In the genomic region with DNA sequence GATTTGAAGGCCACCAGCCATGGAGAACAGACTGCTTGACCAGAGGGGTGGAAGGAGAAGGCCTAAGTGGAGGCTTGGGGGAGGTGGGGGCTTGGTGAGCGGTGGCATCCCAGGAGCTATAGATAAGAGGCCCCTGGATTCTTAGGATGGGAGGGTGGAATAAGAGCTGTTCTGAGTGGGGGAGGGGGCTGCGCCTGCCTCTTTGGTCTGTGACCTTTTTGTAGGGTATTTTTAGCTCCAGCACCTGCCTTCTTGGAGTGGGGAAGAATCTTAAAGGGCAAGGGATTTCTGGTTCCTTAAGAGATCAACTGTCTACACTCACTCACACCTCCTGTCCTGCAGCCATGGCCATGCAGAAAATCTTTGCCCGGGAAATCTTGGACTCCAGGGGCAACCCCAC, we compare ENCODE assay signal across 10 cellular contexts. TPM values are rescaled to one million over a fixed set of nuclear protein-coding genes. Genes with fewer than 3 reads are reported as not detected.
A peak's percentile ranks its signal among the peaks of the same experiment; 100 is the strongest.
DNase-seq lines count a peak whose midpoint lies in the region; ATAC-seq, FAIRE-seq and TF ChIP-seq lines count a peak whose summit lies in the region.
"Had no signal": no experiment of that assay in that cellular context is flagged by ENCODE, and none has a peak within 500 bp of the region (broad histone marks: within the 10 kb centered on the region; RNA-seq: fewer than 3 reads in every experiment).

No MANE protein-coding gene starts in this region.

- TF ChIP-seq RAD21 in SK-N-SH (IDR thresholded peaks at IDR 0.05; ENCODE audit: low read length): no peak
- TF ChIP-seq RAD21 in H1 (IDR thresholded peaks at IDR 0.05 in 1 of 2, conservative IDR thresholded peaks at IDR 0.05 in 1 of 2; ENCODE audit: low read depth in 2 of 2, low read length in 2 of 2): no peak

- no peaks in the 10 kb centered on the region for H3K27me3 Mint-ChIP-seq in osteocyte (ENCODE audit: unreplicated experiment)

- no peak for TF ChIP-seq POLR2A in H1 (IDR thresholded peaks at IDR 0.05; ENCODE audit: control extremely low read depth in 1 of 2, low read depth in 2 of 2, low read length in 2 of 2)

- H2BK120ac ChIP-seq in H1 (replicated peaks; ENCODE audit: low read depth, low read length): no peak overlapping the region

- H3K56ac ChIP-seq in H1 (replicated peaks; ENCODE audit: insufficient read length, low read depth, low read length): no peak overlapping the region

- H4K5ac ChIP-seq in H1 (ENCODE audit: insufficient read length, low read depth, low read length): no peak overlapping the region

- 65% methylated on average over 3 of the region's 3 CpGs for WGBS in SK-N-SH (ENCODE audit: low lambda C conversion rate)
- 80% methylated on average over 3 of the region's 3 CpGs; no CpG with 5 or more reads in 1 of the 2 experiments for WGBS in H1 (ENCODE audit: extremely low coverage in 1 of 2, insufficient coverage in 1 of 2, insufficient read length in 1 of 2, insufficient replicate concordance in 2 of 2, low coverage in 1 of 2, low lambda C conversion rate in 2 of 2, missing lambda C conversion rate in 1 of 2), 2 experiments

- H2BK15ac ChIP-seq in H1 (ENCODE audit: low read length): no peak overlapping the region

- DNase-seq in SK-N-SH (no peak), H1 (ENCODE audit: low read depth in 1 of 2, low spot score in 2 of 2) (no peak), osteocyte (ENCODE audit: extremely low spot score, unreplicated experiment) (no peak), epidermal melanocyte (ENCODE audit: insufficient read length, low spot score) (no peak), omental fat pad (ENCODE audit: low spot score) (no peak)
- DNase-seq: foreskin fibroblast, T1000 had no signal

- H2AK5ac ChIP-seq in H1 (ENCODE audit: low read depth, low read length): peak overlapping the region; percentile 48; the same call in 1 of the 2 replicates

- peak overlapping the region; percentile 83; the same call in 1 of the 2 replicates for H3K9ac ChIP-seq in SK-N-SH
- peak overlapping the region; percentile 100 for H3K9ac ChIP-seq in OCI-LY3 (ENCODE audit: low read length)
- no peak overlapping the region for H3K9ac ChIP-seq in H1 (replicated peaks in 1 of 4; ENCODE audit: extremely low read depth in 1 of 4, low read depth in 3 of 4, low read length in 3 of 4)

- peaks cover 45% of the 10 kb centered on the region for H3K79me2 ChIP-seq in SK-N-SH (ENCODE audit: insufficient read depth)
- H3K79me2 ChIP-seq in OCI-LY3 (ENCODE audit: low read length): peaks cover 38% of the 10 kb centered on the region
- H3K79me2 ChIP-seq in H1 (ENCODE audit: control insufficient read depth in 1 of 2, insufficient read depth in 2 of 2, low read length in 2 of 2): peaks cover 5 to 17% of the 10 kb centered on the region in 2 experiments

- H2AFZ ChIP-seq in SK-N-SH (ENCODE audit: low read depth) (peak overlapping the region; percentile 57; the same call in 1 of the 2 replicates), OCI-LY3 (ENCODE audit: low read depth, low read length) (no peak overlapping the region), H1 (ENCODE audit: low read length) (no peak overlapping the region)

- H3K9me3 Mint-ChIP-seq in osteocyte (ENCODE audit: unreplicated experiment): no peaks in the 10 kb centered on the region

- H2BK12ac ChIP-seq in H1 (ENCODE audit: low read depth, low read length): no peak overlapping the region

- H3K14ac ChIP-seq in H1 (ENCODE audit: insufficient read length): no peak overlapping the region

- CTCF ChIA-PET in SK-N-SH (lab: Yijun Ruan, JAX) (interaction anchor here (0.7 to 2.7 kb wide), 7 partner anchors 13 to 83 kb away, joined by 3 to 13 read pairs (median 6); a partner anchor contains a TSS), H1 (lab: Charles Lee; ENCODE audit: partially characterized antibody) (interaction anchor here (0.8 to 1.9 kb wide), 11 partner anchors 10 to 110 kb away, joined by 3 to 5 read pairs (median 3); a partner anchor contains a TSS)

- H3K4me3 ChIP-seq in SK-N-SH (ENCODE audit: low read depth in 2 of 2, low read length in 1 of 2): peak overlapping the region; percentile 59 to 60; a peak in 3 of 4 replicates
- peak overlapping the region; percentile 99 for H3K4me3 ChIP-seq in OCI-LY3 (ENCODE audit: low read length)
- H3K4me3 ChIP-seq in H1 (ENCODE audit: extremely low read depth in 1 of 4, insufficient read depth in 2 of 4, low read depth in 3 of 4, low read length in 4 of 4): peak overlapping the region in 1 of 4 experiments; percentile 97; a peak in 3 of 8 replicates

- 0 out of 2 replicates have a peak, but pooled peaks cover 2% of the 10 kb centered on the region for H3K79me1 ChIP-seq in H1 (ENCODE audit: low read depth, low read length)

- peaks cover 11% of the 10 kb centered on the region for H4K20me1 ChIP-seq in SK-N-SH (ENCODE audit: insufficient read depth)
- peaks cover 4% of the 10 kb centered on the region; the same call in 1 of the 2 replicates for H4K20me1 ChIP-seq in OCI-LY3 (ENCODE audit: insufficient read depth, low read length)
- H4K20me1 ChIP-seq in H1 (replicated peaks in 1 of 2; ENCODE audit: control insufficient read depth in 1 of 2, insufficient read depth in 2 of 2, low read length in 2 of 2): peaks cover 5 to 8% of the 10 kb centered on the region in 2 experiments

- H4K91ac ChIP-seq in H1 (replicated peaks; ENCODE audit: insufficient read length, low read length): peak overlapping the region; percentile 46

- peaks cover 5 to 13% of the 10 kb centered on the region in 2 experiments for H3K36me3 ChIP-seq in SK-N-SH (replicated peaks in 1 of 2; ENCODE audit: control insufficient read depth in 1 of 2, insufficient read depth in 2 of 2, low read length in 1 of 2)
- peaks cover 16% of the 10 kb centered on the region for H3K36me3 ChIP-seq in OCI-LY3 (replicated peaks; ENCODE audit: low read depth, low read length)
- peaks cover 0 to 6% (median 3%) of the 10 kb centered on the region in 4 experiments; a peak in 4 of 8 replicates for H3K36me3 ChIP-seq in H1 (ENCODE audit: control insufficient read depth in 2 of 4, insufficient read depth in 4 of 4, low read length in 3 of 4)

- TF ChIP-seq CTCF in SK-N-SH (IDR thresholded peaks at IDR 0.05): no peak
- TF ChIP-seq CTCF in OCI-LY3 (IDR thresholded peaks at IDR 0.05; ENCODE audit: low read depth, low read length): no peak
- no peak for TF ChIP-seq CTCF in H1 (IDR thresholded peaks at IDR 0.05; ENCODE audit: control extremely low read depth in 1 of 3, insufficient read depth in 1 of 3, low read depth in 1 of 3, low read length in 3 of 3)
- no peak for TF ChIP-seq CTCF in osteocyte (IDR thresholded peaks at IDR 0.05)
- no peak for TF ChIP-seq CTCF in omental fat pad (IDR thresholded peaks at IDR 0.05)

- peak overlapping the region; percentile 81; the same call in 1 of the 2 replicates for H3K18ac ChIP-seq in H1 (ENCODE audit: extremely low read depth, low read length)

- peaks cover 5% of the 10 kb centered on the region for H3K36me3 Mint-ChIP-seq in osteocyte (ENCODE audit: unreplicated experiment)

- peak overlapping the region; percentile 75; the same call in 1 of the 2 replicates for H2BK20ac ChIP-seq in H1 (ENCODE audit: low read length)

- no peak overlapping the region; the same call in none of the 2 replicates for H4K8ac ChIP-seq in H1 (ENCODE audit: extremely low read depth, insufficient read depth, low read length)

- TF ChIP-seq EP300 in SK-N-SH (IDR thresholded peaks at IDR 0.05; ENCODE audit: borderline replicate concordance in 1 of 2, low read depth in 1 of 2, low read length in 1 of 2) (no peak), H1 (IDR thresholded peaks at IDR 0.05; ENCODE audit: borderline replicate concordance in 1 of 2, low read depth in 2 of 2, low read length in 2 of 2) (no peak)

- POLR2A ChIA-PET in SK-N-SH (lab: Yijun Ruan, JAX) (interaction anchor here (0.5 to 6.7 kb wide), 4 partner anchors 8 to 16 kb away, joined by 3 to 56 read pairs (median 10); a partner anchor contains a TSS), H1 (lab: Charles Lee; ENCODE audit: partially characterized antibody) (interaction anchor here (0.8 to 32.4 kb wide), 12 partner anchors 4 to 128 kb away, joined by 3 to 987 read pairs (median 4); a partner anchor contains a TSS)

- H3K4me2 ChIP-seq in SK-N-SH (peak overlapping the region; percentile 98), OCI-LY3 (ENCODE audit: low read length) (peak overlapping the region; percentile 89), H1 (ENCODE audit: insufficient read depth in 1 of 2, low read depth in 2 of 2, low read length in 2 of 2) (peak overlapping the region; percentile 95 to 97)

- H3K27ac Mint-ChIP-seq in osteocyte (ENCODE audit: unreplicated experiment): no peak overlapping the region

- H3K23me2 ChIP-seq in H1 (ENCODE audit: low read depth, low read length): peaks cover 14% of the 10 kb centered on the region

- H3K27me3 ChIP-seq in SK-N-SH (ENCODE audit: insufficient read depth): no peaks in the 10 kb centered on the region
- no peaks in the 10 kb centered on the region for H3K27me3 ChIP-seq in OCI-LY3 (ENCODE audit: low read depth, low read length)
- H3K27me3 ChIP-seq in H1 (replicated peaks in 1 of 4; ENCODE audit: control insufficient read depth in 3 of 4, extremely low read depth in 1 of 4, insufficient read depth in 3 of 4, low read length in 3 of 4): no peaks in the 10 kb centered on the region

- H3K4me1 Mint-ChIP-seq in osteocyte (ENCODE audit: unreplicated experiment): peaks cover 34% of the 10 kb centered on the region

- H3K4me1 ChIP-seq in SK-N-SH (ENCODE audit: control insufficient read depth in 1 of 2, insufficient read depth in 2 of 2, low read depth in 1 of 2, low read length in 1 of 2): peaks cover 25 to 30% of the 10 kb centered on the region in 2 experiments; a peak in 3 of 4 replicates
- peaks cover 14% of the 10 kb centered on the region for H3K4me1 ChIP-seq in OCI-LY3 (ENCODE audit: low read length)
- H3K4me1 ChIP-seq in H1 (replicated peaks in 1 of 4; ENCODE audit: control insufficient read depth in 3 of 4, insufficient read depth in 4 of 4, low read length in 3 of 4): peaks cover 3 to 13% (median 9%) of the 10 kb centered on the region in 4 experiments

- H3K4ac ChIP-seq in H1 (replicated peaks; ENCODE audit: insufficient read length, low read depth, low read length): peak overlapping the region; percentile 25

- no peak overlapping the region for H3K23ac ChIP-seq in H1 (ENCODE audit: insufficient read length)

- ATAC-seq in SK-N-SH treated with all-trans-retinoic acid at 6 μM for 48 hours (no peak), GM21367 (IDR thresholded peaks at IDR 0.05; ENCODE audit: unreplicated experiment) (no peak), omental fat pad (ENCODE audit: low FRiP score) (no peak)

- H3K9me2 ChIP-seq in SK-N-SH: no peaks in the 10 kb centered on the region

- H2BK5ac ChIP-seq in H1 (ENCODE audit: low read depth, low read length): peak overlapping the region; percentile 15; the same call in 1 of the 2 replicates

- H3K9me3 ChIP-seq in SK-N-SH (no peaks in the 10 kb centered on the region), OCI-LY3 (ENCODE audit: insufficient read depth, low read length) (no peaks in the 10 kb centered on the region), H1 (ENCODE audit: insufficient read depth in 2 of 2, low read depth in 1 of 2, low read length in 1 of 2) (no peaks in the 10 kb centered on the region)

- H3K27ac ChIP-seq in SK-N-SH (ENCODE audit: low read depth in 2 of 2, low read length in 1 of 2): peak overlapping the region; percentile 97 to 100; a peak in 3 of 4 replicates
- H3K27ac ChIP-seq in OCI-LY3 (ENCODE audit: low read length): peak overlapping the region; percentile 100
- no peak overlapping the region for H3K27ac ChIP-seq in H1 (ENCODE audit: low read depth, low read length)

- H3K4me3 Mint-ChIP-seq in osteocyte (ENCODE audit: unreplicated experiment): peak overlapping the region; percentile 65

- FAIRE-seq in H1 (lab: Jason Lieb, UNC): no peak

- peaks cover 37% of the 10 kb centered on the region for H3F3A ChIP-seq in SK-N-SH (replicated peaks; ENCODE audit: insufficient read depth)

RNA-seq across cellular contexts. Expression of a gene that starts 0.6 kb away (rescaled TPM):
- polyA plus RNA-seq in SK-N-SH (2012; rRNA removed): 29.2 and 32.5 TPM in 2 replicates
- 9.0 and 10.7 TPM in 2 replicates for polyA plus RNA-seq in SK-N-SH (2012; cell fraction: cytosol; rRNA removed)
- 214 and 261 TPM in 2 replicates for polyA plus RNA-seq in SK-N-SH (2012; cell fraction: nucleus; rRNA removed)
- 24.1 and 25.7 TPM in 2 replicates for total RNA-seq in H1 (2021; fragmentation: NEBNext Ultra II Directional; extraction: Animal tissue kit (Norgen Biotek cat#: 25700))
- 25.0 and 36.4 TPM in 2 replicates for polyA plus RNA-seq in H1 (2011; rRNA removed)
- polyA plus RNA-seq in H1 (2011; cell fraction: cytosol; rRNA removed): 40.3 TPM
- polyA plus RNA-seq in H1 (2011; cell fraction: nucleus; rRNA removed): 152 TPM
- polyA plus RNA-seq in H1 (2012, experiment 1 of 2): 25.0 to 36.7 TPM (median 34.0 TPM) in 4 replicates
- polyA plus RNA-seq in H1 (2012, experiment 2 of 2): 31.1 TPM
- 19.9 TPM for polyA plus RNA-seq in H1 (2013, experiment 1 of 2)
- 16.5 TPM for polyA plus RNA-seq in H1 (2013, experiment 2 of 2)
- 14.4 and 17.4 TPM in 2 replicates for polyA minus RNA-seq in H1 (2011; rRNA and poly(A)+ RNA removed)
- polyA minus RNA-seq in H1 (2011; cell fraction: cytosol; rRNA and poly(A)+ RNA removed): 12.0 TPM
- polyA minus RNA-seq in H1 (2011; cell fraction: nucleus; rRNA and poly(A)+ RNA removed): 20.1 TPM
- 9.4 and 9.5 TPM in 2 replicates for total RNA-seq in osteocyte
- 1 to 10 TPM; 2.8 to 5.3 (median 3.3) TPM for total RNA-seq in omental fat pad

RNA-seq across cellular contexts. Expression of a gene that starts 3.2 kb away (rescaled TPM):
- polyA plus RNA-seq in SK-N-SH (2012; rRNA removed) (1,627 and 2,484 TPM in 2 replicates), H1 (2011; rRNA removed) (1,949 and 2,147 TPM in 2 replicates)
- 1,556 and 1,614 TPM in 2 replicates for polyA plus RNA-seq in SK-N-SH (2012; cell fraction: cytosol; rRNA removed)
- polyA plus RNA-seq in SK-N-SH (2012; cell fraction: nucleus; rRNA removed): 620 and 931 TPM in 2 replicates
- total RNA-seq in H1 (2021; fragmentation: NEBNext Ultra II Directional; extraction: Animal tissue kit (Norgen Biotek cat#: 25700)): 1,355 and 1,387 TPM in 2 replicates
- polyA plus RNA-seq in H1 (2011; cell fraction: cytosol; rRNA removed): 1,309 TPM
- polyA plus RNA-seq in H1 (2011; cell fraction: nucleus; rRNA removed): 1,023 TPM
- 1,911 to 2,058 TPM (median 2,001 TPM) in 4 replicates for polyA plus RNA-seq in H1 (2012, experiment 1 of 2)
- 2,250 TPM for polyA plus RNA-seq in H1 (2012, experiment 2 of 2)
- 1,621 TPM for polyA plus RNA-seq in H1 (2013, experiment 1 of 2)
- polyA plus RNA-seq in H1 (2013, experiment 2 of 2): 1,713 TPM
- polyA minus RNA-seq in H1 (2011; rRNA and poly(A)+ RNA removed): 375 and 437 TPM in 2 replicates
- 1,836 TPM for polyA minus RNA-seq in H1 (2011; cell fraction: cytosol; rRNA and poly(A)+ RNA removed)
- 497 TPM for polyA minus RNA-seq in H1 (2011; cell fraction: nucleus; rRNA and poly(A)+ RNA removed)
- total RNA-seq in osteocyte (509 and 514 TPM in 2 replicates), omental fat pad (100 to 1,000 TPM; 444 to 699 (median 616) TPM)

RNA-seq across cellular contexts. Expression of a gene that starts 11.4 kb away (rescaled TPM):
- polyA plus RNA-seq in SK-N-SH (2012; rRNA removed): 96.5 and 115 TPM in 2 replicates
- 60.0 and 80.4 TPM in 2 replicates for polyA plus RNA-seq in SK-N-SH (2012; cell fraction: cytosol; rRNA removed)
- 108 and 121 TPM in 2 replicates for polyA plus RNA-seq in SK-N-SH (2012; cell fraction: nucleus; rRNA removed)
- total RNA-seq in H1 (2021; fragmentation: NEBNext Ultra II Directional; extraction: Animal tissue kit (Norgen Biotek cat#: 25700)): 140 and 147 TPM in 2 replicates
- 281 and 284 TPM in 2 replicates for polyA plus RNA-seq in H1 (2011; rRNA removed)
- 157 TPM for polyA plus RNA-seq in H1 (2011; cell fraction: cytosol; rRNA removed)
- polyA plus RNA-seq in H1 (2011; cell fraction: nucleus; rRNA removed): 259 TPM
- 183 to 210 TPM (median 196 TPM) in 4 replicates for polyA plus RNA-seq in H1 (2012, experiment 1 of 2)
- 259 TPM for polyA plus RNA-seq in H1 (2012, experiment 2 of 2)
- 230 TPM for polyA plus RNA-seq in H1 (2013, experiment 1 of 2)
- 261 TPM for polyA plus RNA-seq in H1 (2013, experiment 2 of 2)
- 107 and 125 TPM in 2 replicates for polyA minus RNA-seq in H1 (2011; rRNA and poly(A)+ RNA removed)
- 101 TPM for polyA minus RNA-seq in H1 (2011; cell fraction: cytosol; rRNA and poly(A)+ RNA removed)
- polyA minus RNA-seq in H1 (2011; cell fraction: nucleus; rRNA and poly(A)+ RNA removed): 69.3 TPM
- 105 and 115 TPM in 2 replicates for total RNA-seq in osteocyte
- total RNA-seq in omental fat pad: 10 to 100 TPM; 24.5 to 34.4 (median 32.0) TPM

RNA-seq across cellular contexts. Expression of a gene that starts 11.6 kb away (rescaled TPM):
- 58.5 and 82.8 TPM in 2 replicates for polyA plus RNA-seq in SK-N-SH (2012; rRNA removed)
- polyA plus RNA-seq in SK-N-SH (2012; cell fraction: cytosol; rRNA removed): 32.7 and 50.3 TPM in 2 replicates
- 45.5 and 51.0 TPM in 2 replicates for polyA plus RNA-seq in SK-N-SH (2012; cell fraction: nucleus; rRNA removed)
- total RNA-seq in H1 (2021; fragmentation: NEBNext Ultra II Directional; extraction: Animal tissue kit (Norgen Biotek cat#: 25700)): 55.9 and 65.2 TPM in 2 replicates
- polyA plus RNA-seq in H1 (2011; rRNA removed): 97.0 and 136 TPM in 2 replicates
- 79.9 TPM for polyA plus RNA-seq in H1 (2011; cell fraction: cytosol; rRNA removed)
- 129 TPM for polyA plus RNA-seq in H1 (2011; cell fraction: nucleus; rRNA removed)
- 33.7 to 73.1 TPM (median 65.0 TPM) in 4 replicates for polyA plus RNA-seq in H1 (2012, experiment 1 of 2)
- polyA plus RNA-seq in H1 (2012, experiment 2 of 2): 73.8 TPM
- 45.3 TPM for polyA plus RNA-seq in H1 (2013, experiment 1 of 2)
- polyA plus RNA-seq in H1 (2013, experiment 2 of 2): 46.5 TPM
- 58.4 and 65.8 TPM in 2 replicates for polyA minus RNA-seq in H1 (2011; rRNA and poly(A)+ RNA removed)
- 24.7 TPM for polyA minus RNA-seq in H1 (2011; cell fraction: cytosol; rRNA and poly(A)+ RNA removed)
- polyA minus RNA-seq in H1 (2011; cell fraction: nucleus; rRNA and poly(A)+ RNA removed): 61.7 TPM
- 59.6 and 60.6 TPM in 2 replicates for total RNA-seq in osteocyte
- 10 to 100 TPM; 38.9 to 74.2 (median 47.1) TPM for total RNA-seq in omental fat pad

RNA-seq across cellular contexts. Expression of a gene that starts 16.1 kb away (rescaled TPM):
- polyA plus RNA-seq in SK-N-SH (2012; rRNA removed) (122 and 133 TPM in 2 replicates), H1 (2011; rRNA removed) (74.2 and 82.1 TPM in 2 replicates)
- polyA plus RNA-seq in SK-N-SH (2012; cell fraction: cytosol; rRNA removed): 124 and 131 TPM in 2 replicates
- 148 and 166 TPM in 2 replicates for polyA plus RNA-seq in SK-N-SH (2012; cell fraction: nucleus; rRNA removed)
- total RNA-seq in H1 (2021; fragmentation: NEBNext Ultra II Directional; extraction: Animal tissue kit (Norgen Biotek cat#: 25700)): 81.9 and 83.6 TPM in 2 replicates
- 133 TPM for polyA plus RNA-seq in H1 (2011; cell fraction: cytosol; rRNA removed)
- 62.7 TPM for polyA plus RNA-seq in H1 (2011; cell fraction: nucleus; rRNA removed)
- polyA plus RNA-seq in H1 (2012, experiment 1 of 2): 74.8 to 109 TPM (median 102 TPM) in 4 replicates
- 70.1 TPM for polyA plus RNA-seq in H1 (2012, experiment 2 of 2)
- 60.5 TPM for polyA plus RNA-seq in H1 (2013, experiment 1 of 2)
- polyA plus RNA-seq in H1 (2013, experiment 2 of 2): 60.7 TPM
- 24.3 and 26.5 TPM in 2 replicates for polyA minus RNA-seq in H1 (2011; rRNA and poly(A)+ RNA removed)
- 22.8 TPM for polyA minus RNA-seq in H1 (2011; cell fraction: cytosol; rRNA and poly(A)+ RNA removed)
- polyA minus RNA-seq in H1 (2011; cell fraction: nucleus; rRNA and poly(A)+ RNA removed): 21.9 TPM
- total RNA-seq in osteocyte (90.8 and 92.9 TPM in 2 replicates), omental fat pad (10 to 100 TPM; 45.3 to 71.0 (median 47.5) TPM)

Comparison
In these comparisons a context has a peak if more than half of its experiments do, and no peak if none do; other contexts are left out.
1. H3K9ac ChIP-seq: peak in SK-N-SH (single experiment) and OCI-LY3 (single experiment); none in H1 (0 of 4).
2. Peak in every context shown above with its lines, with median percentiles within 50 percentile points of each other: H3K4me2 ChIP-seq.